ENCODE assay signal across 9 cellular contexts in the genomic region with DNA sequence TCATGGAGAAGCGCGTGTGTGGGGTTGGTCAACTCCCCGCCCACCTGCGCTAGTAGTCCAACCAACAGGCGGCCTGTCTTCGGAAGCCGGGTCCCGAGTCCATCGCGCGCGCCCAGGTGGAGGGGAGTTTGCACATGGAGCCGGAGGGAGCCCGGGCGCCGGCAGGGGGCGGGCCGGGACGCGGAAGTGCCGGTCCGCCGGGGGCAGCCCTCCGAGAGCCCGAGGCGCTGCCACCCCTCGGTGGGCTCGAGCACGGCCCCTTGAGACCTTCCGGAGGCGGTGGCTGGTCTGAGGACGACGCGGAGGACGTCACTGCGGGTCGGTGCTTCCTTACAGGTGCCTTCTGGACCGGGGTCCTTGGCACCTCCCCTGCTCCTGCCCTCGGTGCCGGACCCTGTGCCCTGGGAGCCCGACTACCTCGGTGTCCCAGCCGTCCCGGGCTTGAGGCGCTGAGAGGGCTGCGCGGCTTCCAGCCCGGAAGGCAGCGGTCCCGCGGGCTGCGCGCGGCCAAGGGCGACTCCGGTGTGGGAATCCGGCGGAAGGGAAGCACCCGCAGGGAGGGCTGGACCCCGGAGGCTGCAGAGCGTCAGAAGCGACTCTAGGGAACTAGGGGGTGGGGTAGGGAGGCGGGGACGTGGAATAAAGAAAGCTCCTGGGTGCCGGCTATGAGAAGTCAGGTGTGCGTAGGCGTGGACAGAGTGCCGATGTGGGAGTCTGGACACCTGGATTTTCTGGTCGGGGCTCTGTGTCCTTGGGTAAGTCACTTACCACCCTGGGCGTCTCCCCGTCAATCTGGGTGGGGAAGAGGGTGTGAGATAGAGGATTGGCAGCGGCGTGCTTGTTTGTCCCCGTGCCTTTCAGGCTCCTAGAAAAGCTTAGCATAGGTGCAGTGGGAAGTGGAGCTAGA.
DNase-seq lines count a peak whose midpoint lies in the region; ATAC-seq, FAIRE-seq and TF ChIP-seq lines count a peak whose summit lies in the region.
"Had no signal": no experiment of that assay in that cellular context is flagged by ENCODE, and none has a peak within 500 bp of the region (broad histone marks: within the 10 kb centered on the region; RNA-seq: fewer than 3 reads in every experiment).

No MANE protein-coding gene starts in this region.

- H3K79me2 ChIP-seq in smooth muscle cell (ENCODE audit: low read depth): no peaks in the 10 kb centered on the region

- peaks cover 58% of the 10 kb centered on the region for H3K27me3 ChIP-seq in RWPE2 (ENCODE audit: insufficient read depth, poor library complexity, severe bottlenecking)
- H3K27me3 ChIP-seq in iPS-15b (ENCODE audit: control insufficient read depth, insufficient read depth, low read length): peaks cover 19% of the 10 kb centered on the region
- peaks cover 65% of the 10 kb centered on the region for H3K27me3 ChIP-seq in smooth muscle cell (ENCODE audit: low read depth)

- H3K9ac ChIP-seq in iPS-15b (ENCODE audit: low read depth, low read length) (no peak overlapping the region), smooth muscle cell (ENCODE audit: low read depth) (no peak overlapping the region)

- CTCF ChIA-PET in activated CD8-positive, alpha-beta memory T cell treated with anti-CD3 and anti-CD28 coated beads, Interleukin-2, amount 10 ng/mL, durations not matched to agents 7 days and 5 days (lab: Charles Lee): no interaction called here

- H4K20me1 ChIP-seq in smooth muscle cell (ENCODE audit: low read depth): no peaks in the 10 kb centered on the region

- WGBS in smooth muscle cell (ENCODE audit: low lambda C conversion rate): 1% methylated on average over 62 of the region's 74 CpGs

- no peaks in the 10 kb centered on the region for H3K9me3 Mint-ChIP-seq in activated CD8-positive, alpha-beta memory T cell treated with anti-CD3 and anti-CD28 coated beads, Interleukin-2, amount 10 ng/mL, durations not matched to agents 7 days and 5 days (ENCODE audit: low read depth)

- DNase-seq in DMS 273 (lab: John Stamatoyannopoulos, UW; ENCODE audit: unreplicated experiment) (peak; percentile 70), DMS 273 treated with DMSO at 0.1 percent for 48 hours (lab: John Stamatoyannopoulos, UW) (no peak), RWPE2 (ENCODE audit: low spot score) (peak; percentile 51), smooth muscle cell (lab: John Stamatoyannopoulos, UW; ENCODE audit: unreplicated experiment) (no peak), GM12891 (ENCODE audit: insufficient read length, low spot score) (no peak)
- no peak for DNase-seq in activated CD8-positive, alpha-beta memory T cell treated with anti-CD3 and anti-CD28 coated beads, Interleukin-2, amount 10 ng/mL, durations not matched to agents 7 days and 5 days

- peaks cover 41% of the 10 kb centered on the region for H3K27me3 Mint-ChIP-seq in activated CD8-positive, alpha-beta memory T cell treated with anti-CD3 and anti-CD28 coated beads, Interleukin-2, amount 10 ng/mL, durations not matched to agents 7 days and 5 days

- no peaks in the 10 kb centered on the region for H3K9me3 ChIP-seq in RWPE2 (ENCODE audit: severe bottlenecking)
- H3K9me3 ChIP-seq in iPS-15b (ENCODE audit: control insufficient read depth, insufficient read depth, low read length): no peaks in the 10 kb centered on the region
- no peaks in the 10 kb centered on the region for H3K9me3 ChIP-seq in smooth muscle cell (replicated peaks; ENCODE audit: low read depth)

- TF ChIP-seq CTCF in RWPE2 (IDR thresholded peaks at IDR 0.05; ENCODE audit: poor library complexity, severe bottlenecking) (no peak), smooth muscle cell (IDR thresholded peaks at IDR 0.05; ENCODE audit: borderline replicate concordance, insufficient read depth, poor library complexity, severe bottlenecking) (peak; percentile 34)

- no peaks in the 10 kb centered on the region for H3K36me3 Mint-ChIP-seq in activated CD8-positive, alpha-beta memory T cell treated with anti-CD3 and anti-CD28 coated beads, Interleukin-2, amount 10 ng/mL, durations not matched to agents 7 days and 5 days

- no peaks in the 10 kb centered on the region for H3K4me1 ChIP-seq in RWPE2 (ENCODE audit: insufficient read depth, poor library complexity, severe bottlenecking)
- H3K4me1 ChIP-seq in iPS-15b (ENCODE audit: control insufficient read depth, insufficient read depth, low read length): peaks cover 5% of the 10 kb centered on the region
- H3K4me1 ChIP-seq in smooth muscle cell (ENCODE audit: low read depth): peaks cover 10% of the 10 kb centered on the region

- H3K27ac ChIP-seq in RWPE2 (ENCODE audit: poor library complexity, severe bottlenecking) (no peak overlapping the region), smooth muscle cell (ENCODE audit: low read depth) (no peak overlapping the region)

- H3K36me3 ChIP-seq in RWPE2 (ENCODE audit: low read depth) (no peaks in the 10 kb centered on the region), iPS-15b (ENCODE audit: control insufficient read depth, insufficient read depth, low read length) (peaks cover 2% of the 10 kb centered on the region), smooth muscle cell (ENCODE audit: low read depth) (no peaks in the 10 kb centered on the region)

- no peak for FAIRE-seq in GM12891 (lab: Jason Lieb, UNC)
- FAIRE-seq: A204.1 had no signal

- no peaks in the 10 kb centered on the region for H3F3A ChIP-seq in smooth muscle cell (ENCODE audit: low read depth)

- no peak overlapping the region for H3K4me3 Mint-ChIP-seq in activated CD8-positive, alpha-beta memory T cell treated with anti-CD3 and anti-CD28 coated beads, Interleukin-2, amount 10 ng/mL, durations not matched to agents 7 days and 5 days

- no peak overlapping the region for H3K27ac Mint-ChIP-seq in activated CD8-positive, alpha-beta memory T cell treated with anti-CD3 and anti-CD28 coated beads, Interleukin-2, amount 10 ng/mL, durations not matched to agents 7 days and 5 days

- TF ChIP-seq POLR2A in GM12891 (IDR thresholded peaks at IDR 0.05; ENCODE audit: low read depth, low read length): no peak

- peak overlapping the region; percentile 86 for H3K4me2 ChIP-seq in smooth muscle cell

- ATAC-seq in RWPE2 (ENCODE audit: low read depth): peak; percentile 31; the same call in 2 of the 3 replicates
- no peak for ATAC-seq in HG02938 (IDR thresholded peaks at IDR 0.05; ENCODE audit: unreplicated experiment)
- no peak for ATAC-seq in activated CD8-positive, alpha-beta memory T cell treated with anti-CD3 and anti-CD28 coated beads, Interleukin-2, amount 10 ng/mL, durations not matched to agents 7 days and 5 days

- H3K4me1 Mint-ChIP-seq in activated CD8-positive, alpha-beta memory T cell treated with anti-CD3 and anti-CD28 coated beads, Interleukin-2, amount 10 ng/mL, durations not matched to agents 7 days and 5 days: no peaks in the 10 kb centered on the region

- peak overlapping the region; percentile 23 for H2AFZ ChIP-seq in smooth muscle cell (ENCODE audit: low read depth)

- no peak overlapping the region for H3K4me3 ChIP-seq in RWPE2 (ENCODE audit: severe bottlenecking)
- H3K4me3 ChIP-seq in iPS-15b (ENCODE audit: low read depth, low read length): peak overlapping the region; percentile 89
- H3K4me3 ChIP-seq in smooth muscle cell: peak overlapping the region; percentile 43

TF ChIP-seq in GM12891, 5 proteins besides CTCF, POLR2A, EP300 and RAD21:
- no peak for TF ChIP-seq PAX5 (IDR thresholded peaks at IDR 0.05; ENCODE audit: insufficient read depth, low read length, severe bottlenecking)
- TF ChIP-seq POLR2AphosphoS5 (IDR thresholded peaks at IDR 0.05; ENCODE audit: low read depth, low read length): no peak
- no peak for TF ChIP-seq SPI1 (IDR thresholded peaks at IDR 0.05; ENCODE audit: low read depth, low read length)
- TF ChIP-seq TAF1 (IDR thresholded peaks at IDR 0.05; ENCODE audit: low read depth, low read length): no peak
- TF ChIP-seq POU2F2 (IDR thresholded peaks at IDR 0.05; ENCODE audit: low read depth, low read length): no peak

Comparison
In these comparisons a context has a peak if more than half of its experiments do, and no peak if none do; other contexts are left out.
1. DNase-seq: peak in DMS 273 (single experiment) and RWPE2 (single experiment); none in DMS 273 treated with DMSO at 0.1 percent for 48 hours (single experiment), smooth muscle cell (single experiment), GM12891 (single experiment) and activated CD8-positive, alpha-beta memory T cell treated with anti-CD3 and anti-CD28 coated beads, Interleukin-2, amount 10 ng/mL, durations not matched to agents 7 days and 5 days (single experiment).